ENCODE assay signal across 5 cellular contexts in the genomic region with DNA sequence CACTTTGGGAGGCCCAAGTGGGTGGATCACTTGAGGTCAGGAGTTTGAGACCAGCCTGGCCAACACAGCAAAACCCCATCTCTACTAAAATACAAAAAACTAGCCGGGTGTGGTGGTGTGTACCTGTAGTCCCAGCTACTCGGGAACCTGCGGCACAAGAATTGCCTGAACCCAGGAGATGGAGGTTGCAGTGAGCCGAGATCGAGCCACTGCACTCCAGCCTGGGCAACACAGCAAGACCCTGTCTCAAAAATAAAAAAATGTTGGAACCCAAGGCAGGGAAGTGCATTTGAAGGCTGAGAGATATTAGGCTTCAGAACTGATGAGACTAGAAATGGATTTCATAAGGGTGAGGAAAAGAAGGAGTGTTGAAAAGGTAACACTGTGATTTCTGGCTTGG.
DNase-seq lines count a peak whose midpoint lies in the region; ATAC-seq, FAIRE-seq and TF ChIP-seq lines count a peak whose summit lies in the region.
"Not testable (repeated sequence)": the region's sequence is repeated elsewhere in the genome, so short reads cannot be mapped to it uniquely, and the experiment has no call there.

No MANE protein-coding gene starts in this region.

- H3K36me3 Mint-ChIP-seq in WTC11: not testable (repeated sequence)

- CTCF ChIA-PET in A673 (lab: Charles Lee); WTC11 (lab: Charles Lee); HepG2 (lab: Yijun Ruan, JAX; ENCODE audit: low intra/inter-chr PET ratio, low total read pairs): not testable (repeated sequence)

- not testable (repeated sequence) for H3K27me3 Mint-ChIP-seq in WTC11 (ENCODE audit: low read depth)

- H3K36me3 ChIP-seq in A673 (ENCODE audit: insufficient read depth, low read length, poor library complexity, severe bottlenecking); HepG2 (replicated peaks in 1 of 2; ENCODE audit: control insufficient read depth in 1 of 2, insufficient read depth in 2 of 2, low read length in 2 of 2): not testable (repeated sequence)
- peaks cover 60% of the 10 kb centered on the region for H3K36me3 ChIP-seq in SK-N-MC (ENCODE audit: insufficient read depth, low read length)

- not testable (repeated sequence) for H3K27ac Mint-ChIP-seq in WTC11

- H3K4me3 ChIP-seq in A673 (ENCODE audit: low read depth, low read length, poor library complexity, severe bottlenecking); SK-N-MC; HepG2 (replicated peaks in 1 of 3; ENCODE audit: insufficient read depth in 1 of 3, low read depth in 2 of 3, low read length in 3 of 3): not testable (repeated sequence)

- intact Hi-C loops in A673 (cut with micrococcal nuclease; ENCODE audit: unreplicated experiment); HepG2 (cut with micrococcal nuclease; ENCODE audit: unreplicated experiment): not testable (repeated sequence)

- H3K9me3 Mint-ChIP-seq in WTC11: not testable (repeated sequence)

- not testable (repeated sequence) for BruUV-seq in A673 (replicated peaks; lab: Mats Ljungman, UMichigan); HepG2 (replicated peaks; lab: Mats Ljungman, UMichigan)

- TF ChIP-seq EP300 in HepG2 (IDR thresholded peaks at IDR 0.05; ENCODE audit: low read depth in 2 of 2, low read length in 2 of 2); HepG2 (CRISPR knock-in tag; IDR thresholded peaks at IDR 0.05; ENCODE audit: borderline replicate concordance): not testable (repeated sequence)

- H3K9me3 ChIP-seq in A673 (ENCODE audit: low read depth, low read length, poor library complexity, severe bottlenecking); SK-N-MC (ENCODE audit: low read depth, low read length); HepG2 (ENCODE audit: low read length): not testable (repeated sequence)

- not testable (repeated sequence) for H3K4me2 ChIP-seq in HepG2 (ENCODE audit: low read depth, low read length)

- H2AFZ ChIP-seq in HepG2 (ENCODE audit: low read length): not testable (repeated sequence)

- H3K4me1 Mint-ChIP-seq in WTC11: peaks cover 11% of the 10 kb centered on the region

- peak overlapping the region; percentile 68 for H3K27ac ChIP-seq in A673 (ENCODE audit: low read depth, low read length, poor library complexity, severe bottlenecking)
- H3K27ac ChIP-seq in SK-N-MC: peak overlapping the region; percentile 99
- not testable (repeated sequence) for H3K27ac ChIP-seq in HepG2 (ENCODE audit: extremely low read length, insufficient read depth, low read length)

- TF ChIP-seq POLR2A in HepG2 (IDR thresholded peaks at IDR 0.05; ENCODE audit: insufficient read depth in 1 of 2, low read depth in 2 of 2, low read length in 2 of 2): not testable (repeated sequence)

- not testable (repeated sequence) for H3K27me3 ChIP-seq in A673 (replicated peaks; ENCODE audit: insufficient read depth, low read depth, low read length, poor library complexity); HepG2 (ENCODE audit: control insufficient read depth in 1 of 2, insufficient read depth in 2 of 2, low read length in 2 of 2)

- FAIRE-seq in HepG2 (lab: Jason Lieb, UNC): not testable (repeated sequence)
- FAIRE-seq in urothelium cell line (lab: Jason Lieb, UNC): peak; percentile 27

- H3K79me2 ChIP-seq in HepG2 (ENCODE audit: insufficient read depth, low read length): not testable (repeated sequence)

- in situ Hi-C loops in HepG2 (cut with HindIII; ENCODE audit: extremely low pct_ligation_motif_present, low pct_unique_long_range_greater_than_20kb): not testable (repeated sequence)

- peaks cover 25% of the 10 kb centered on the region for H3K4me1 ChIP-seq in A673 (ENCODE audit: insufficient read depth, low read length, poor library complexity, severe bottlenecking)
- peaks cover 65% of the 10 kb centered on the region for H3K4me1 ChIP-seq in HepG2 (ENCODE audit: insufficient read depth, low read length)

- not testable (repeated sequence) for TF ChIP-seq RAD21 in HepG2 (CRISPR knock-in tag; IDR thresholded peaks at IDR 0.05)

- TF ChIP-seq CTCF in A673 (conservative IDR thresholded peaks at IDR 0.05; ENCODE audit: low read depth, low read length); WTC11 (IDR thresholded peaks at IDR 0.05); HepG2 (CRISPR knock-in tag; IDR thresholded peaks at IDR 0.05): not testable (repeated sequence)

- 98% methylated on average over 5 of the region's 5 CpGs for WGBS in HepG2 (ENCODE audit: low lambda C conversion rate)

- H3K4me3 Mint-ChIP-seq in WTC11: not testable (repeated sequence)

- not testable (repeated sequence) for DNase-seq in A673 (ENCODE audit: low spot score); SK-N-MC (ENCODE audit: low read depth, low spot score); WTC11 (ENCODE audit: low spot score); HepG2 (ENCODE audit: low spot score); urothelium cell line (ENCODE audit: low spot score)

- H3K9ac ChIP-seq in SK-N-MC (ENCODE audit: insufficient read length); HepG2 (ENCODE audit: insufficient read depth, low read depth, low read length): not testable (repeated sequence)

- not testable (repeated sequence) for H4K20me1 ChIP-seq in HepG2 (ENCODE audit: insufficient read depth, low read length)

- not testable (repeated sequence) for ATAC-seq in WTC11, HepG2

- POLR2A ChIA-PET in A673 (lab: Charles Lee; ENCODE audit: low non-redundant PET); WTC11 (lab: Charles Lee); HepG2 (lab: Yijun Ruan, JAX): not testable (repeated sequence)

TF ChIP-seq in WTC11, 78 proteins besides CTCF, POLR2A, EP300 and RAD21:
- TF ChIP-seq ZNF121 (CRISPR knock-in tag; IDR thresholded peaks at IDR 0.05): peak; percentile 61; the same call in 1 of the 2 replicates

TF ChIP-seq in HepG2, 621 proteins besides CTCF, POLR2A, EP300 and RAD21:
- peak; percentile 70 for TF ChIP-seq ZNF121 (CRISPR knock-in tag; IDR thresholded peaks at IDR 0.05)
